27 cellular contexts compared by ENCODE assay signal in genomic region chr5:93243481-93243880, GRCh38.
"Had no signal": no experiment of that assay in that cellular context is flagged by ENCODE, and none has a peak within 500 bp of the region (broad histone marks: within the 10 kb centered on the region; RNA-seq: fewer than 3 reads in every experiment).

No MANE protein-coding gene starts in this region.

- H3K4me1 Mint-ChIP-seq: central memory CD8-positive, alpha-beta T cell; immature natural killer cell; naive thymus-derived CD4-positive, alpha-beta T cell; stimulated activated naive CD8-positive, alpha-beta T cell treated with anti-CD3 and anti-CD28 coated beads, Interleukin-15, amount 100 ng/mL, for 72 hours had no signal

- H3K4me3 Mint-ChIP-seq: central memory CD8-positive, alpha-beta T cell; effector memory CD8-positive, alpha-beta T cell; immature natural killer cell; naive thymus-derived CD4-positive, alpha-beta T cell; nephron progenitor cell; stimulated activated naive CD8-positive, alpha-beta T cell treated with anti-CD3 and anti-CD28 coated beads, Interleukin-15, amount 100 ng/mL, for 72 hours had no signal

- H3K4me2 ChIP-seq: smooth muscle cell had no signal

- H3K4me3 ChIP-seq: coronary artery, esophagus squamous epithelium, prostate gland, right atrium auricular region, smooth muscle cell, suprapubic skin had no signal

- DNase-seq: dermis blood vessel endothelial cell; effector memory CD8-positive, alpha-beta T cell; erythroblast; esophagus squamous epithelium; hypothalamus; immature natural killer cell; mammary epithelial cell; midbrain; naive thymus-derived CD4-positive, alpha-beta T cell; nephron progenitor cell; nucleus accumbens; stimulated activated CD4-positive, alpha-beta T cell treated with anti-CD3 and anti-CD28 coated beads, Interleukin-12 subunit alpha, Interleukin-12 subunit beta, amount 100 ng/mL, for 4 hours; stimulated activated CD4-positive, alpha-beta T cell treated with anti-CD3 and anti-CD28 coated beads, Interleukin-1b, Interleukin-23, amount 100 ng/mL, for 48 hours; stimulated activated CD4-positive, alpha-beta T cell treated with anti-CD3 and anti-CD28 coated beads, Interleukin-4, amount 100 ng/mL, for 1 hour; stimulated activated CD8-positive, alpha-beta memory T cell treated with anti-CD3 and anti-CD28 coated beads, Interleukin-4, amount 100 ng/mL, for 48 hours; stimulated activated naive CD4-positive, alpha-beta T cell; stimulated activated naive CD8-positive, alpha-beta T cell treated with anti-CD3 and anti-CD28 coated beads, Interleukin-15, amount 100 ng/mL, for 72 hours; trophoblast cell had no signal

- H3K27me3 Mint-ChIP-seq: central memory CD8-positive, alpha-beta T cell; effector memory CD8-positive, alpha-beta T cell; naive thymus-derived CD4-positive, alpha-beta T cell; stimulated activated naive CD8-positive, alpha-beta T cell treated with anti-CD3 and anti-CD28 coated beads, Interleukin-15, amount 100 ng/mL, for 72 hours had no signal

- FAIRE-seq: frontal cortex, keratinocyte had no signal

- H3K27me3 ChIP-seq: esophagus squamous epithelium, right atrium auricular region, suprapubic skin had no signal

- H3K4me1 ChIP-seq: prostate gland, right atrium auricular region had no signal

- H3K9me3 ChIP-seq: esophagus squamous epithelium, prostate gland, right atrium auricular region, suprapubic skin had no signal

- H3K36me3 Mint-ChIP-seq: immature natural killer cell; naive thymus-derived CD4-positive, alpha-beta T cell had no signal

- H3K27ac Mint-ChIP-seq: effector memory CD8-positive, alpha-beta T cell; immature natural killer cell; naive thymus-derived CD4-positive, alpha-beta T cell; nephron progenitor cell; stimulated activated naive CD8-positive, alpha-beta T cell treated with anti-CD3 and anti-CD28 coated beads, Interleukin-15, amount 100 ng/mL, for 72 hours had no signal

- H3K9me3 Mint-ChIP-seq: nephron progenitor cell; stimulated activated naive CD8-positive, alpha-beta T cell treated with anti-CD3 and anti-CD28 coated beads, Interleukin-15, amount 100 ng/mL, for 72 hours had no signal

- H3K36me3 ChIP-seq: esophagus squamous epithelium, prostate gland, right atrium auricular region, suprapubic skin had no signal

- H3K27ac ChIP-seq: coronary artery, esophagus squamous epithelium, prostate gland, right atrium auricular region, suprapubic skin had no signal

- ATAC-seq: effector memory CD8-positive, alpha-beta T cell; naive thymus-derived CD4-positive, alpha-beta T cell; sciatic nerve; stimulated activated naive CD8-positive, alpha-beta T cell treated with anti-CD3 and anti-CD28 coated beads, Interleukin-15, amount 100 ng/mL, for 72 hours had no signal
